Comparison of ENCODE assay signal across 21 cellular contexts in genomic region chr14:58643366-58643765, GRCh38.
"Had no signal": no experiment of that assay in that cellular context is flagged by ENCODE, and none has a peak within 500 bp of the region (broad histone marks: within the 10 kb centered on the region; RNA-seq: fewer than 3 reads in every experiment).

No MANE protein-coding gene starts in this region.

- H3K27ac Mint-ChIP-seq: activated CD8-positive, alpha-beta memory T cell treated with anti-CD3 and anti-CD28 coated beads, Interleukin-2, amount 10 ng/mL, durations not matched to agents 7 days and 5 days; naive thymus-derived CD8-positive, alpha-beta T cell; progenitor cell of endocrine pancreas; stimulated activated naive B cell treated with anti-CD40 and anti-IgM and Interleukin-4, amounts not matched to agents 10 μg/mL and 1 μg/mL and 100 μg/mL, for 72 hours; T-helper 1 cell treated with Interleukin-12 subunit alpha and Interleukin-12 subunit beta and Interleukin-4 antibody, amounts not matched to agents 30 μg/mL and 1 μg/mL, for 36 hours had no signal

- H3K27me3 Mint-ChIP-seq: progenitor cell of endocrine pancreas; stimulated activated naive B cell treated with anti-CD40 and anti-IgM and Interleukin-4, amounts not matched to agents 10 μg/mL and 1 μg/mL and 100 μg/mL, for 72 hours had no signal

- H3K9me3 Mint-ChIP-seq: naive thymus-derived CD8-positive, alpha-beta T cell; stimulated activated naive B cell treated with anti-CD40 and anti-IgM and Interleukin-4, amounts not matched to agents 10 μg/mL and 1 μg/mL and 100 μg/mL, for 72 hours; T-helper 1 cell treated with Interleukin-12 subunit alpha and Interleukin-12 subunit beta and Interleukin-4 antibody, amounts not matched to agents 30 μg/mL and 1 μg/mL, for 36 hours had no signal

- H3K4me3 Mint-ChIP-seq: activated CD8-positive, alpha-beta memory T cell treated with anti-CD3 and anti-CD28 coated beads, Interleukin-2, amount 10 ng/mL, durations not matched to agents 7 days and 5 days; naive thymus-derived CD8-positive, alpha-beta T cell; stimulated activated naive B cell treated with anti-CD40 and anti-IgM and Interleukin-4, amounts not matched to agents 10 μg/mL and 1 μg/mL and 100 μg/mL, for 72 hours; T-helper 1 cell treated with Interleukin-12 subunit alpha and Interleukin-12 subunit beta and Interleukin-4 antibody, amounts not matched to agents 30 μg/mL and 1 μg/mL, for 36 hours had no signal

- FAIRE-seq: endothelial cell of umbilical vein had no signal

- DNase-seq: activated CD4-positive, alpha-beta T cell treated with anti-CD3 and anti-CD28 coated beads, Interleukin-2, amount 50 U/mL, for 48 hours; activated CD8-positive, alpha-beta memory T cell treated with anti-CD3 and anti-CD28 coated beads, Interleukin-2, amount 10 ng/mL, durations not matched to agents 7 days and 5 days; activated naive CD4-positive, alpha-beta T cell treated with anti-CD3 and anti-CD28 coated beads, Interleukin-2, amount 50 U/mL, for 16 hours; activated T-cell treated with anti-CD3 and anti-CD28 coated beads, Interleukin-2, amount 50 U/mL, for 1 hour; adrenal gland; central memory CD4-positive, alpha-beta T cell; cortex of kidney; effector CD8-positive, alpha-beta T cell; esophagus squamous epithelium; foreskin fibroblast; mucosa of descending colon; naive thymus-derived CD8-positive, alpha-beta T cell; stimulated activated CD4-positive, alpha-beta T cell treated with anti-CD3 and anti-CD28 coated beads, Interleukin-15, amount 100 ng/mL, for 24 hours; stimulated activated CD4-positive, alpha-beta T cell treated with anti-CD3 and anti-CD28 coated beads, Interleukin-4, amount 100 ng/mL, for 1 hour; stimulated activated naive B cell treated with anti-CD40 and anti-IgM and Interleukin-4, amounts not matched to agents 10 μg/mL and 1 μg/mL and 100 μg/mL, for 72 hours; tibial artery; uterus; WERI-Rb-1 had no signal

- H3K36me3 Mint-ChIP-seq: activated CD8-positive, alpha-beta memory T cell treated with anti-CD3 and anti-CD28 coated beads, Interleukin-2, amount 10 ng/mL, durations not matched to agents 7 days and 5 days had no signal
